ENCODE assay signal across 10 cellular contexts in the genomic region with DNA sequence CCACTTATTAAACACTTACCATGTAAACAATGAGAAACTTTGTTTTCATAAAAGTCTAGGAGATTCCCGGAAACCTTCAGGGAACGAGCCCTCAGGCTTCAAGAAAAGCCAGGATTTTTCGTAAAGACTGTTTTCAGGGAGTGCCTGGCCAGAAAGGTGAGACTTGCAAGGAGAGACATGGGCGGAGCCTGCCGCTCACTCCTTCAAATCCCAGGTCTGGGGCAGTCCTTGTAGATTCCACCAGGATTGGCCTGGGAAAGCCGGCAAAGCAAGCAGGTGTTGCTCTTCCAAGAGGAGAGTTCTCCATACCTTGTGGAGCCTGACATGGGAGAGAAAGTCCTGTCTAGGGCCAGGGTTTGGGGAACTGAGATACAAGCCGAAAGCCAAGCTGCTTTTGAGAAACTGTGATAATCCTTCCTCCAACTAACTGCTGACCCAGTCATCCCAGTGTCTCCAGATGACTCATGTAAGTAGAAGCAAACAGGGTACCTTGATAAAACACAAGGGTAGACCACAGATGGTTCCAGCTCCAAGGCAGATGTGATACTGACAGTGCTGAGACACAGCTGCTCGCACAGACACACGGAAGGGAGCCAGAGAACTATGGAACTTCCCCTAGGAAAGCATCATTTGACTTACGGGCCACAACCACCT.
DNase-seq lines count a peak whose midpoint lies in the region; ATAC-seq and TF ChIP-seq lines count a peak whose summit lies in the region.
"Had no signal": no experiment of that assay in that cellular context is flagged by ENCODE, and none has a peak within 500 bp of the region (broad histone marks: within the 10 kb centered on the region; RNA-seq: fewer than 3 reads in every experiment).

No MANE protein-coding gene starts in this region.

- intact Hi-C loops in HCT116 (cut with micrococcal nuclease) (no loop called here), left colon (cut with DNase I, micrococcal nuclease) (no loop called here), right cardiac atrium (cut with DNase I) (no loop called here)

- no peak overlapping the region for H2AFZ ChIP-seq in HCT116 (ENCODE audit: low read depth, low read length, poor library complexity, severe bottlenecking)

- ATAC-seq in GM18519 (IDR thresholded peaks at IDR 0.05; ENCODE audit: low FRiP score, unreplicated experiment) (peak; percentile 83), HCT116 (peak; percentile 57), left colon (peak; percentile 40), GM18861 (IDR thresholded peaks at IDR 0.05; ENCODE audit: unreplicated experiment) (no peak), right cardiac atrium (no peak)
- ATAC-seq: activated CD8-positive, alpha-beta memory T cell treated with anti-CD3 and anti-CD28 coated beads, Interleukin-2, amount 10 ng/mL, durations not matched to agents 7 days and 5 days had no signal

- no peaks in the 10 kb centered on the region for H3K27me3 ChIP-seq in HCT116 (ENCODE audit: insufficient read depth, low read length)
- no peaks in the 10 kb centered on the region for H3K27me3 ChIP-seq in right cardiac atrium (ENCODE audit: control insufficient read depth, insufficient read depth)

- CTCF ChIA-PET in HCT116 (lab: Charles Lee): no interaction called here

- peak overlapping the region; percentile 6; the same call in 1 of the 2 replicates for H3K4me2 ChIP-seq in HCT116 (ENCODE audit: low read length)

- no peaks in the 10 kb centered on the region for H3K79me2 ChIP-seq in HCT116 (ENCODE audit: insufficient read depth, low read length)

- H3K9me3 ChIP-seq in HCT116 (ENCODE audit: control insufficient read depth in 1 of 2, insufficient read depth in 1 of 2, low read depth in 1 of 2, low read length in 2 of 2): no peaks in the 10 kb centered on the region
- H3K9me3 ChIP-seq in right cardiac atrium (ENCODE audit: control insufficient read depth, low read length): no peaks in the 10 kb centered on the region

- H3K36me3 ChIP-seq in HCT116 (ENCODE audit: control insufficient read depth in 1 of 2, insufficient read depth in 2 of 2, low read length in 2 of 2): no peaks in the 10 kb centered on the region

- POLR2A ChIA-PET in HCT116 (lab: Charles Lee): no interaction called here

- no peak overlapping the region for H3K27ac ChIP-seq in HCT116 (ENCODE audit: low read depth, low read length)
- no peak overlapping the region for H3K27ac ChIP-seq in right cardiac atrium (ENCODE audit: low read length)

- no peak for TF ChIP-seq POLR2A in HCT116 (IDR thresholded peaks at IDR 0.05; ENCODE audit: borderline replicate concordance, extremely low read depth, insufficient read depth, insufficient read length)

- 90% methylated on average over 10 of the region's 10 CpGs for WGBS in right cardiac atrium

- no TSS peak for BruUV-seq in HCT116 (replicated peaks; lab: Mats Ljungman, UMichigan)

- TF ChIP-seq RAD21 in HCT116 (IDR thresholded peaks at IDR 0.05; ENCODE audit: low read depth): no peak

- no peak overlapping the region for H3K4me3 ChIP-seq in HCT116 (replicated peaks in 1 of 2; ENCODE audit: low read depth in 1 of 2, low read length in 2 of 2)
- no peak overlapping the region for H3K4me3 ChIP-seq in right cardiac atrium (ENCODE audit: low read length)

- RAD21 ChIA-PET in HCT116 (lab: Charles Lee; ENCODE audit: low non-redundant PET in 1 of 2, low total read pairs in 2 of 2, uncharacterized antibody in 2 of 2, unreplicated experiment in 2 of 2): no interaction called here

- H4K20me1 ChIP-seq in HCT116 (ENCODE audit: insufficient read depth): no peaks in the 10 kb centered on the region

- H3K9ac ChIP-seq in HCT116 (ENCODE audit: low read length): no peak overlapping the region

- no peak for DNase-seq in HCT116 (ENCODE audit: low read depth, low spot score)
- DNase-seq in RPMI7951 (ENCODE audit: low read depth): peak; percentile 97
- DNase-seq in left colon: no peak
- DNase-seq in stimulated activated naive CD4-positive, alpha-beta T cell (lab: John Stamatoyannopoulos, UW): no peak
- DNase-seq in putamen (ENCODE audit: low spot score): no peak
- DNase-seq in right cardiac atrium: no peak
- DNase-seq: activated CD8-positive, alpha-beta memory T cell treated with anti-CD3 and anti-CD28 coated beads, Interleukin-2, amount 10 ng/mL, durations not matched to agents 7 days and 5 days; left cardiac atrium had no signal

- H3K9me2 ChIP-seq in HCT116 (ENCODE audit: insufficient read depth): no peaks in the 10 kb centered on the region

- H3K4me1 ChIP-seq in HCT116 (ENCODE audit: control insufficient read depth in 1 of 2, insufficient read depth in 2 of 2, low read length in 2 of 2) (peaks cover 0 to 8% of the 10 kb centered on the region in 2 experiments; a peak in 1 of 4 replicates), right cardiac atrium (ENCODE audit: control insufficient read depth, insufficient read depth, low read length) (peaks cover 15% of the 10 kb centered on the region)

- no peak for TF ChIP-seq CTCF in HCT116 (IDR thresholded peaks at IDR 0.05 in 2 of 3, conservative IDR thresholded peaks at IDR 0.05 in 1 of 3; ENCODE audit: borderline replicate concordance in 1 of 3, insufficient read depth in 1 of 3, low read depth in 2 of 3, low read length in 2 of 3)

TF ChIP-seq in HCT116, 20 proteins besides CTCF, POLR2A, EP300 and RAD21:
- TF ChIP-seq, protein P1, sequence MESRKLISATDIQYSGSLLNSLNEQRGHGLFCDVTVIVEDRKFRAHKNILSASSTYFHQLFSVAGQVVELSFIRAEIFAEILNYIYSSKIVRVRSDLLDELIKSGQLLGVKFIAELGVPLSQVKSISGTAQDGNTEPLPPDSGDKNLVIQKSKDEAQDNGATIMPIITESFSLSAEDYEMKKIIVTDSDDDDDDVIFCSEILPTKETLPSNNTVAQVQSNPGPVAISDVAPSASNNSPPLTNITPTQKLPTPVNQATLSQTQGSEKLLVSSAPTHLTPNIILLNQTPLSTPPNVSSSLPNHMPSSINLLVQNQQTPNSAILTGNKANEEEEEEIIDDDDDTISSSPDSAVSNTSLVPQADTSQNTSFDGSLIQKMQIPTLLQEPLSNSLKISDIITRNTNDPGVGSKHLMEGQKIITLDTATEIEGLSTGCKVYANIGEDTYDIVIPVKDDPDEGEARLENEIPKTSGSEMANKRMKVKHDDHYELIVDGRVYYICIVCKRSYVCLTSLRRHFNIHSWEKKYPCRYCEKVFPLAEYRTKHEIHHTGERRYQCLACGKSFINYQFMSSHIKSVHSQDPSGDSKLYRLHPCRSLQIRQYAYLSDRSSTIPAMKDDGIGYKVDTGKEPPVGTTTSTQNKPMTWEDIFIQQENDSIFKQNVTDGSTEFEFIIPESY (IDR thresholded peaks at IDR 0.05; ENCODE audit: extremely low read depth, insufficient replicate concordance, low read length): no peak
- TF ChIP-seq SIN3A (IDR thresholded peaks at IDR 0.05; ENCODE audit: low read depth): no peak
- TF ChIP-seq CBX3 (IDR thresholded peaks at IDR 0.05; ENCODE audit: low read depth): no peak
- TF ChIP-seq, protein P2, sequence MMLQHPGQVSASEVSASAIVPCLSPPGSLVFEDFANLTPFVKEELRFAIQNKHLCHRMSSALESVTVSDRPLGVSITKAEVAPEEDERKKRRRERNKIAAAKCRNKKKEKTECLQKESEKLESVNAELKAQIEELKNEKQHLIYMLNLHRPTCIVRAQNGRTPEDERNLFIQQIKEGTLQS (IDR thresholded peaks at IDR 0.05): no peak
- TF ChIP-seq ZNF274 (IDR thresholded peaks at IDR 0.05; ENCODE audit: low read depth, low read length): no peak
- no peak for TF ChIP-seq EZH2 (IDR thresholded peaks at IDR 0.05)
- no peak for TF ChIP-seq FOSL1 (IDR thresholded peaks at IDR 0.05; ENCODE audit: low read depth)
- TF ChIP-seq EZH2phosphoT487 (IDR thresholded peaks at IDR 0.05; ENCODE audit: borderline replicate concordance): no peak
- TF ChIP-seq, protein P3, sequence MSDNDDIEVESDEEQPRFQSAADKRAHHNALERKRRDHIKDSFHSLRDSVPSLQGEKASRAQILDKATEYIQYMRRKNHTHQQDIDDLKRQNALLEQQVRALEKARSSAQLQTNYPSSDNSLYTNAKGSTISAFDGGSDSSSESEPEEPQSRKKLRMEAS (IDR thresholded peaks at IDR 0.05): no peak
- TF ChIP-seq, protein P4, sequence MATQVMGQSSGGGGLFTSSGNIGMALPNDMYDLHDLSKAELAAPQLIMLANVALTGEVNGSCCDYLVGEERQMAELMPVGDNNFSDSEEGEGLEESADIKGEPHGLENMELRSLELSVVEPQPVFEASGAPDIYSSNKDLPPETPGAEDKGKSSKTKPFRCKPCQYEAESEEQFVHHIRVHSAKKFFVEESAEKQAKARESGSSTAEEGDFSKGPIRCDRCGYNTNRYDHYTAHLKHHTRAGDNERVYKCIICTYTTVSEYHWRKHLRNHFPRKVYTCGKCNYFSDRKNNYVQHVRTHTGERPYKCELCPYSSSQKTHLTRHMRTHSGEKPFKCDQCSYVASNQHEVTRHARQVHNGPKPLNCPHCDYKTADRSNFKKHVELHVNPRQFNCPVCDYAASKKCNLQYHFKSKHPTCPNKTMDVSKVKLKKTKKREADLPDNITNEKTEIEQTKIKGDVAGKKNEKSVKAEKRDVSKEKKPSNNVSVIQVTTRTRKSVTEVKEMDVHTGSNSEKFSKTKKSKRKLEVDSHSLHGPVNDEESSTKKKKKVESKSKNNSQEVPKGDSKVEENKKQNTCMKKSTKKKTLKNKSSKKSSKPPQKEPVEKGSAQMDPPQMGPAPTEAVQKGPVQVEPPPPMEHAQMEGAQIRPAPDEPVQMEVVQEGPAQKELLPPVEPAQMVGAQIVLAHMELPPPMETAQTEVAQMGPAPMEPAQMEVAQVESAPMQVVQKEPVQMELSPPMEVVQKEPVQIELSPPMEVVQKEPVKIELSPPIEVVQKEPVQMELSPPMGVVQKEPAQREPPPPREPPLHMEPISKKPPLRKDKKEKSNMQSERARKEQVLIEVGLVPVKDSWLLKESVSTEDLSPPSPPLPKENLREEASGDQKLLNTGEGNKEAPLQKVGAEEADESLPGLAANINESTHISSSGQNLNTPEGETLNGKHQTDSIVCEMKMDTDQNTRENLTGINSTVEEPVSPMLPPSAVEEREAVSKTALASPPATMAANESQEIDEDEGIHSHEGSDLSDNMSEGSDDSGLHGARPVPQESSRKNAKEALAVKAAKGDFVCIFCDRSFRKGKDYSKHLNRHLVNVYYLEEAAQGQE (IDR thresholded peaks at IDR 0.05; ENCODE audit: low read depth): no peak
- TF ChIP-seq POLR2AphosphoS5 (IDR thresholded peaks at IDR 0.05; ENCODE audit: low read depth, low read length): no peak
- TF ChIP-seq JUND (IDR thresholded peaks at IDR 0.05): no peak
- TF ChIP-seq CEBPB (IDR thresholded peaks at IDR 0.05; ENCODE audit: low read depth): no peak

Comparison
In these comparisons a context has a peak if more than half of its experiments do, and no peak if none do; other contexts are left out.
1. ATAC-seq: peak in GM18519 (single experiment), HCT116 (single experiment) and left colon (single experiment); none in GM18861 (single experiment) and right cardiac atrium (0 of 2).